In the genomic region with DNA sequence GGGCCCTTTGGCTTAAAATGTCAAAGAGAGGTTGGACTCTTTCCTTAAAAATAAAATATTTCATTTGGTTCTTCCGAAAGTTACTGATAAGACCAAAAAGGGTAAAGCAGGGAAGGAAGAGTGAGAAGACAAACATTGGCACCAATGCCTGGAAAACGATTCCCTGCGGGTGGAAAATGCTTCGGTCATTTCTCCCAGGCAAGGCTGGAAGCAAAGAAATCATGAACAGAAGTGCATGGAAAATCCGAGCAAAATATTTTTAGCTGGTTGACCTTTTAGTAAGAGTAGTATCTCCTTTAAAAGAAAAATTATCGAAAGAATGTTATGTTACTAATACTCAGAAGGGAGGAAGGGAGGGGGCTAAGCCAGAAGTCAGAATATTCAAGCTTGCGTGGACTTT, we compare ENCODE assay signal across 17 cellular contexts.
A peak's percentile ranks its signal among the peaks of the same experiment; 100 is the strongest.
DNase-seq lines count a peak whose midpoint lies in the region; ATAC-seq and TF ChIP-seq lines count a peak whose summit lies in the region.
"Had no signal": no experiment of that assay in that cellular context is flagged by ENCODE, and none has a peak within 500 bp of the region (broad histone marks: within the 10 kb centered on the region; RNA-seq: fewer than 3 reads in every experiment).

No MANE protein-coding gene starts in this region.

- H3K4me3 ChIP-seq in Caco-2 (ENCODE audit: low read depth, low read length), result no peak overlapping the region
- H3K4me3 ChIP-seq in ascending aorta, result no peak overlapping the region
- H3K4me3 ChIP-seq in mesendoderm (ENCODE audit: low read length), result no peak overlapping the region
- H3K4me3 ChIP-seq in thoracic aorta, result no peak overlapping the region
- H3K4me3 ChIP-seq: GM23338 had no signal

- H3K4me2 ChIP-seq in mesendoderm (ENCODE audit: low read length), result no peak overlapping the region
- H3K4me2 ChIP-seq: GM23338 had no signal

- H3K27ac Mint-ChIP-seq in Caco-2 (ENCODE audit: unreplicated experiment), result peak overlapping the region; percentile 87
- H3K27ac Mint-ChIP-seq: CD4-positive, alpha-beta T cell; GM23338; IgD-negative memory B cell had no signal

- H3K56ac ChIP-seq in mesendoderm (ENCODE audit: low read length), result no peak overlapping the region

- H4K5ac ChIP-seq in mesendoderm (ENCODE audit: low read length), result no peak overlapping the region

- H3K27ac ChIP-seq in ascending aorta (peak overlapping the region; percentile 56 to 60), mesendoderm (ENCODE audit: low read depth, low read length) (no peak overlapping the region), thoracic aorta (peak overlapping the region; percentile 9 to 36)
- H3K27ac ChIP-seq: C4-2B had no signal

- H3K9me3 Mint-ChIP-seq in Caco-2 (ENCODE audit: unreplicated experiment), result peaks cover 33% of the 10 kb centered on the region
- H3K9me3 Mint-ChIP-seq: CD4-positive, alpha-beta T cell; GM23338 had no signal

- H3K36me3 Mint-ChIP-seq in Caco-2 (ENCODE audit: insufficient read depth, unreplicated experiment), result peaks cover 12% of the 10 kb centered on the region
- H3K36me3 Mint-ChIP-seq: IgD-negative memory B cell had no signal

- no peak for DNase-seq in Caco-2
- DNase-seq in ascending aorta (ENCODE audit: low spot score in 2 of 2), result no peak
- DNase-seq in mesendoderm, result no peak
- DNase-seq in thoracic aorta (ENCODE audit: low spot score), result no peak
- DNase-seq in nucleus accumbens (lab: John Stamatoyannopoulos, UW), result no peak
- DNase-seq in AG08395 (ENCODE audit: low spot score), result no peak
- DNase-seq in NCI-H1417 treated with DMSO at 0.1 percent for 48 hours (lab: John Stamatoyannopoulos, UW), result no peak
- DNase-seq: ACHN; AML-193; CD4-positive, alpha-beta T cell; DMS153; DMS79; GDM1; HCEC 1CT had no signal

- no peak overlapping the region for H3K9ac ChIP-seq in mesendoderm (ENCODE audit: low read length)

- H3K23ac ChIP-seq in mesendoderm (ENCODE audit: low read length), result no peak overlapping the region

- H3K9me3 ChIP-seq in Caco-2, result no peaks in the 10 kb centered on the region; the same call in 1 of the 2 replicates
- no peaks in the 10 kb centered on the region for H3K9me3 ChIP-seq in ascending aorta
- H3K9me3 ChIP-seq in thoracic aorta, result no peaks in the 10 kb centered on the region

- H3K4ac ChIP-seq in mesendoderm (ENCODE audit: low read depth, low read length), result no peak overlapping the region

- peaks cover 64% of the 10 kb centered on the region for H3K4me1 Mint-ChIP-seq in Caco-2 (ENCODE audit: low read depth, unreplicated experiment)

- H3K27me3 ChIP-seq in Caco-2 (replicated peaks; ENCODE audit: control insufficient read depth, insufficient read depth, low read length), result no peaks in the 10 kb centered on the region
- H3K27me3 ChIP-seq in ascending aorta, result no peaks in the 10 kb centered on the region
- H3K27me3 ChIP-seq in mesendoderm (ENCODE audit: insufficient read depth, low read length, poor library complexity), result no peaks in the 10 kb centered on the region
- H3K27me3 ChIP-seq in thoracic aorta (replicated peaks; ENCODE audit: insufficient read depth), result no peaks in the 10 kb centered on the region

- H4K8ac ChIP-seq in mesendoderm (ENCODE audit: low read depth, low read length), result no peak overlapping the region

- no peak overlapping the region for H2BK15ac ChIP-seq in mesendoderm (replicated peaks; ENCODE audit: low read depth)

- no CpG with 5 or more reads among the region's 7 CpGs for WGBS in mesendoderm (ENCODE audit: extremely low coverage, insufficient coverage, low lambda C conversion rate)

- no peaks in the 10 kb centered on the region for H3K27me3 Mint-ChIP-seq in Caco-2 (ENCODE audit: insufficient read depth, unreplicated experiment)

- H3K79me1 ChIP-seq in mesendoderm (ENCODE audit: low read length), result no peaks in the 10 kb centered on the region

- TF ChIP-seq CTCF in Caco-2 (IDR thresholded peaks at IDR 0.05; ENCODE audit: insufficient read depth in 1 of 2, low read depth in 1 of 2, low read length in 1 of 2, severe bottlenecking in 1 of 2, unreplicated experiment in 1 of 2) (no peak), ascending aorta (IDR thresholded peaks at IDR 0.05) (no peak), thoracic aorta (IDR thresholded peaks at IDR 0.05) (no peak)

- POLR2A ChIA-PET in Caco-2 (lab: Charles Lee), result no interaction called here

- H3K4me3 Mint-ChIP-seq in Caco-2 (ENCODE audit: unreplicated experiment), result no peak overlapping the region
- H3K4me3 Mint-ChIP-seq: CD4-positive, alpha-beta T cell; GM23338; IgD-negative memory B cell had no signal

- CTCF ChIA-PET in Caco-2 (lab: Charles Lee), result no interaction called here

- peaks cover 62% of the 10 kb centered on the region for H3K4me1 ChIP-seq in Caco-2
- H3K4me1 ChIP-seq in ascending aorta, result peaks cover 0 to 9% of the 10 kb centered on the region in 2 donors
- H3K4me1 ChIP-seq in mesendoderm (ENCODE audit: control insufficient read depth, low read depth, low read length), result no peaks in the 10 kb centered on the region
- H3K4me1 ChIP-seq in thoracic aorta (ENCODE audit: control insufficient read depth in 1 of 2, low read depth in 2 of 2), result peaks cover 4 to 19% of the 10 kb centered on the region in 2 donors

- H3K36me3 ChIP-seq in Caco-2 (ENCODE audit: control insufficient read depth, insufficient read depth, low read length) (no peaks in the 10 kb centered on the region), ascending aorta (no peaks in the 10 kb centered on the region), mesendoderm (ENCODE audit: control insufficient read depth, insufficient read depth, low read length) (no peaks in the 10 kb centered on the region), thoracic aorta (no peaks in the 10 kb centered on the region)

- no peak for ATAC-seq in thoracic aorta (ENCODE audit: insufficient number of reproducible peaks, low FRiP score, low read depth)
- ATAC-seq: GM23338 had no signal

- H2AK5ac ChIP-seq in mesendoderm (ENCODE audit: low read length), result no peak overlapping the region

- no peak overlapping the region for H2BK5ac ChIP-seq in mesendoderm (ENCODE audit: low read length)

- BruUV-seq in Caco-2 (replicated peaks; lab: Mats Ljungman, UMichigan), result no TSS peak

- H3K79me2 ChIP-seq in mesendoderm (ENCODE audit: control insufficient read depth, insufficient read depth, low read length), result no peaks in the 10 kb centered on the region

- peak overlapping the region; percentile 70 for H3K18ac ChIP-seq in mesendoderm (ENCODE audit: low read length)

- no peak overlapping the region for H2BK120ac ChIP-seq in mesendoderm (ENCODE audit: low read depth, low read length)

- intact Hi-C loops in Caco-2 (cut with micrococcal nuclease; ENCODE audit: unreplicated experiment) (no loop called here), ascending aorta (cut with DNase I) (loop anchor here (10.0 kb wide), 2 partner anchors 165 to 885 kb away; no protein-coding TSS in a partner anchor)
